ENCODE assay signal across 1 cellular context in the genomic region with DNA sequence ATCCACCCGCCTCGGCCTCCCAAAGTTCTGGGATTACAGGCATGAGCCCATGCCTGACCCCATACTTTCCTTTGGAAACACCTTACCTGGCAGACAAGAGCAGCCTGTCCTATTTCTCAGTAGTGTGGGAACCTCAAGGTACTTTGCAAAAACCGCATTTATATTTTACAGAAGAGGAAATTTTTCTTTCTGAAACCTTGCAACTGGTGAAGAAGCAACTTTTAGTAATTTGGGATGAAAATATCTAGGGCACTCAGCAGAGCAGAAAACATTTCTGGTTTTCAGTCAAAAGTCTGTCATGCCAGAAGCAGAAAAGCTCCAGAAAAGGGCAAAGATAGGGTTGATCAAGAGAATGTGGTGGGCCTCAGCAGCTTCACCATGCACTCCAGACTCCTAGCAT.
A peak's percentile ranks its signal among the peaks of the same experiment; 100 is the strongest.
TF ChIP-seq lines count a peak whose summit lies in the region.

No MANE protein-coding gene starts in this region.

TF ChIP-seq in GM12878, 131 proteins besides CTCF, POLR2A, EP300 and RAD21:
- TF ChIP-seq, protein P1, sequence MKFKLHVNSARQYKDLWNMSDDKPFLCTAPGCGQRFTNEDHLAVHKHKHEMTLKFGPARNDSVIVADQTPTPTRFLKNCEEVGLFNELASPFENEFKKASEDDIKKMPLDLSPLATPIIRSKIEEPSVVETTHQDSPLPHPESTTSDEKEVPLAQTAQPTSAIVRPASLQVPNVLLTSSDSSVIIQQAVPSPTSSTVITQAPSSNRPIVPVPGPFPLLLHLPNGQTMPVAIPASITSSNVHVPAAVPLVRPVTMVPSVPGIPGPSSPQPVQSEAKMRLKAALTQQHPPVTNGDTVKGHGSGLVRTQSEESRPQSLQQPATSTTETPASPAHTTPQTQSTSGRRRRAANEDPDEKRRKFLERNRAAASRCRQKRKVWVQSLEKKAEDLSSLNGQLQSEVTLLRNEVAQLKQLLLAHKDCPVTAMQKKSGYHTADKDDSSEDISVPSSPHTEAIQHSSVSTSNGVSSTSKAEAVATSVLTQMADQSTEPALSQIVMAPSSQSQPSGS (IDR thresholded peaks at IDR 0.05; ENCODE audit: low read length): 0 out of 2 replicates have a peak, but pooled peaks have one; percentile 42
- TF ChIP-seq NFIC (IDR thresholded peaks at IDR 0.05; ENCODE audit: low read depth, low read length) (peak; percentile 54), RUNX3 (IDR thresholded peaks at IDR 0.05; ENCODE audit: low read length) (peak; percentile 69), SRF (IDR thresholded peaks at IDR 0.05; ENCODE audit: low read depth in 2 of 2, low read length in 2 of 2) (peak in 1 of 2 experiments; percentile 57; a peak in 1 of 4 replicates), ZNF622 (IDR thresholded peaks at IDR 0.05) (no peak)
